21 cellular contexts compared by ENCODE assay signal in genomic region chr5:27318701-27319100, GRCh38.
DNase-seq lines count a peak whose midpoint lies in the region; ATAC-seq, FAIRE-seq and TF ChIP-seq lines count a peak whose summit lies in the region.
"Had no signal": no experiment of that assay in that cellular context is flagged by ENCODE, and none has a peak within 500 bp of the region (broad histone marks: within the 10 kb centered on the region; RNA-seq: fewer than 3 reads in every experiment).

No MANE protein-coding gene starts in this region.

- DNase-seq in H54 (ENCODE audit: insufficient read length, low spot score) (no peak), NCI-H226 (peak; percentile 16), astrocyte of the spinal cord (ENCODE audit: low read depth, low spot score) (peak; percentile 16), iris pigment epithelial cell (ENCODE audit: low read depth) (peak; percentile 11), SW 1271 (lab: John Stamatoyannopoulos, UW) (no peak), NCI-H1092 (lab: John Stamatoyannopoulos, UW) (no peak)
- DNase-seq: BE2C, Calu3, DMS79 treated with DMSO at 0.1 percent for 48 hours, Karpas-422, NCI-H2029, NCI-H2227 treated with DMSO at 0.1 percent for 48 hours, NCI-H524 treated with DMSO at 0.1 percent for 48 hours, NCI-H82, SHP77, T-helper 1 cell had no signal

- no peak overlapping the region for H3K4me3 ChIP-seq in astrocyte of the spinal cord (ENCODE audit: low read depth, low read length)

- peak; percentile 67 for FAIRE-seq in H54 (lab: Jason Lieb, UNC)
- FAIRE-seq: GM12892, H1 had no signal

- ATAC-seq in HG03097 (IDR thresholded peaks at IDR 0.05; ENCODE audit: low FRiP score, unreplicated experiment), result no peak
- ATAC-seq in GM18519 (IDR thresholded peaks at IDR 0.05; ENCODE audit: low FRiP score, unreplicated experiment), result no peak
- ATAC-seq: HCT116 had no signal

- in situ Hi-C loops in astrocyte of the spinal cord (cut with HindIII; ENCODE audit: low sequenced_read_pairs), result no loop called here

- no peak for TF ChIP-seq POLR2A in H54 (IDR thresholded peaks at IDR 0.05; ENCODE audit: low read depth, low read length)

- TF ChIP-seq CTCF in astrocyte of the spinal cord (IDR thresholded peaks at IDR 0.05; ENCODE audit: low read depth, low read length), result no peak

Comparison
In these comparisons a context has a peak if more than half of its experiments do, and no peak if none do; other contexts are left out.
1. DNase-seq: peak in NCI-H226 (single experiment), astrocyte of the spinal cord (single experiment) and iris pigment epithelial cell (single experiment); none in H54 (single experiment), SW 1271 (0 of 2) and NCI-H1092 (single experiment).